In the genomic region with DNA sequence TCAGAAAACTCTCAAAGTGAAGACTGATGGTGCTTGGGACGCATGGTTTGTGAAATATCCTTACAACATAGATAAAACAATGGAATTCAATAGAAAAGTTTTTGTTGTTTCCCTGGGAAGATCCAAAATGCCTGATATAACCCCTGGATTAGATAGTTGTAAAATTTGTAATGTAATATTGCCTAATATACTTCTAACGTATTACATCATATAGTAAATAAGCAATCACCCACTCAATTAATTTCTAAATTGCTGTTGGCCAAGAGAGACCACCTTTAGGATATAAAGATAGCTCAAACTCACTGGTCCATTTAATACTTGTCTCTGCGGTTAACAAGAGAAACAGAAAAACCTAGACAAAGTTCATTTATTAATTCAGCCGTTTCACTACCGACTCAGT, we compare ENCODE assay signal across 21 cellular contexts.
"Had no signal": no experiment of that assay in that cellular context is flagged by ENCODE, and none has a peak within 500 bp of the region (broad histone marks: within the 10 kb centered on the region; RNA-seq: fewer than 3 reads in every experiment).

No MANE protein-coding gene starts in this region.

- ATAC-seq: gastroesophageal sphincter; left cardiac atrium; left ventricle myocardium superior; sciatic nerve; stimulated activated naive B cell treated with anti-CD40 and anti-IgM and Interleukin-4, amounts not matched to agents 10 μg/mL and 1 μg/mL and 100 μg/mL, for 72 hours had no signal

- H3K9me3 Mint-ChIP-seq: activated B cell treated with CpG ODN at 0.5 μM for 24 hours; activated naive CD8-positive, alpha-beta T cell treated with anti-CD3 and anti-CD28 coated beads for 36 hours; stimulated activated naive B cell treated with anti-CD40 and anti-IgM and Interleukin-4, amounts not matched to agents 10 μg/mL and 1 μg/mL and 100 μg/mL, for 72 hours had no signal

- H3K36me3 ChIP-seq: brain microvascular endothelial cell, ovary had no signal

- H3K4me1 ChIP-seq: testis had no signal

- H3K4me3 Mint-ChIP-seq: activated B cell treated with CpG ODN at 0.5 μM for 24 hours; activated naive CD8-positive, alpha-beta T cell treated with anti-CD3 and anti-CD28 coated beads for 36 hours; stimulated activated naive B cell treated with anti-CD40 and anti-IgM and Interleukin-4, amounts not matched to agents 10 μg/mL and 1 μg/mL and 100 μg/mL, for 72 hours had no signal

- DNase-seq: activated B cell treated with CpG ODN at 0.5 μM for 24 hours; activated CD8-positive, alpha-beta memory T cell treated with anti-CD3 and anti-CD28 coated beads for 24 hours; activated naive CD4-positive, alpha-beta T cell; activated naive CD8-positive, alpha-beta T cell treated with anti-CD3 and anti-CD28 coated beads for 36 hours; activated T-cell treated with anti-CD3 and anti-CD28 coated beads, Interleukin-2, amount 50 U/mL, for 1 hour; brain microvascular endothelial cell; cortex of kidney; left cardiac atrium; left ventricle myocardium superior; mucosa of descending colon; ovary; small intestine; stimulated activated CD4-positive, alpha-beta T cell treated with anti-CD3 and anti-CD28 coated beads, Interleukin-4, amount 100 ng/mL, for 4 hours; stimulated activated CD8-positive, alpha-beta memory T cell treated with anti-CD3 and anti-CD28 coated beads, Interleukin-4, amount 100 ng/mL, for 48 hours; stimulated activated naive B cell treated with anti-CD40 and anti-IgM and Interleukin-4, amounts not matched to agents 10 μg/mL and 1 μg/mL and 100 μg/mL, for 72 hours; testis; transverse colon had no signal

- H3K9me3 ChIP-seq: gastroesophageal sphincter, mucosa of descending colon, ovary, testis, transverse colon had no signal

- H3K4me3 ChIP-seq: gastroesophageal sphincter, hepatocyte, mucosa of descending colon, ovary, testis, transverse colon had no signal

- H3K27ac Mint-ChIP-seq: activated B cell treated with CpG ODN at 0.5 μM for 24 hours; activated naive CD8-positive, alpha-beta T cell treated with anti-CD3 and anti-CD28 coated beads for 36 hours; stimulated activated naive B cell treated with anti-CD40 and anti-IgM and Interleukin-4, amounts not matched to agents 10 μg/mL and 1 μg/mL and 100 μg/mL, for 72 hours had no signal

- H3K27ac ChIP-seq: brain microvascular endothelial cell, gastroesophageal sphincter, hepatocyte, ovary, testis, transverse colon had no signal

- H3K27me3 Mint-ChIP-seq: activated B cell treated with CpG ODN at 0.5 μM for 24 hours; activated naive CD8-positive, alpha-beta T cell treated with anti-CD3 and anti-CD28 coated beads for 36 hours; progenitor cell of endocrine pancreas; stimulated activated naive B cell treated with anti-CD40 and anti-IgM and Interleukin-4, amounts not matched to agents 10 μg/mL and 1 μg/mL and 100 μg/mL, for 72 hours had no signal

- H3K27me3 ChIP-seq: brain microvascular endothelial cell, gastroesophageal sphincter, hepatocyte, ovary, testis, transverse colon had no signal
